20 cellular contexts compared by ENCODE assay signal in the genomic region with DNA sequence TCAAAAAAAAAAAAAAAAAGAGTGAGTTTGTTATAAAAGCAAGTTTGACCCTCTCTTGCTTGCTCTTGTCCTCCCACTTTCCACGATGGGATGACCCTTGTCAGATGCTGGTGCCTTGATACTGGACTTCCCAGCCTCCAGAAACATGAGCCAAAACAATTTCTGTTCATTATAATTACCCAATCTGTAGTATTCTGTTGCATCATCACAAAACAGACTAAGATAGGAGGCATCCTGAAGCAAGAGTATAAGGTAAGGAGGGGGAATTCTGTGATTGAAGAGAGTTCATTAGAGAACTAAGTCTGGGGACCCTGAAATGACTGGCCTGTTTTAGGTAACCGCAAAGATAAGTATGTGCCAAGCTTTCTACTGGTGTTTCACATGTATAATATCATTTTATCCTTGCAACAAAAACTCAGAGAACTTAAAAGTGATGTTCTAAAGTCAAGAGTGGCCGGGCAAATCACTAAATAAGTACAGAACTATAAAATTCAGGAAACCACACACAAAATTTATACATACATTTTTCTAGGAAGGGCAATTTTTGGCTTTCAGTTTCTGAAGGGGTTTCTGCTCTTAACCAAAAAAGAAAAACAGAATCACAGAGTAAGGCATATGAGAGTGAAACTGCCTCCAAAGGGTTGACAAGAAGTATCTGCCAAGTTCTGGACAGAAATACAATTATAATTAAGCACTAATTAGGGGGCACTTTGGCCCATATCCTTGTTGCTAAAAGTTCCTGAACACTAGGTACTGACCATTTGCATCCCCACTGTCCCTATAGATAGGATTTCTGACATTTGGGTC. TPM values are rescaled to one million over a fixed set of nuclear protein-coding genes. Genes with fewer than 3 reads are reported as not detected.
"Had no signal": no experiment of that assay in that cellular context is flagged by ENCODE, and none has a peak within 500 bp of the region (broad histone marks: within the 10 kb centered on the region; RNA-seq: fewer than 3 reads in every experiment).

No MANE protein-coding gene starts in this region.

- H3K9me3 ChIP-seq: esophagus squamous epithelium, left ventricle myocardium inferior, mucosa of descending colon, suprapubic skin had no signal

- ATAC-seq: foreskin keratinocyte; mucosa of descending colon; naive thymus-derived CD8-positive, alpha-beta T cell had no signal

- H3K4me3 Mint-ChIP-seq: activated B cell treated with CpG ODN at 0.5 μM for 24 hours; brain; memory B cell; naive thymus-derived CD8-positive, alpha-beta T cell had no signal

- H3K4me1 ChIP-seq: esophagus squamous epithelium, left ventricle myocardium inferior, suprapubic skin had no signal

- H3K27me3 ChIP-seq: esophagus squamous epithelium, foreskin keratinocyte, suprapubic skin had no signal

- H3K4me3 ChIP-seq: coronary artery, esophagus squamous epithelium, left ventricle myocardium inferior, mucosa of descending colon, suprapubic skin had no signal

- DNase-seq: activated B cell treated with CpG ODN at 0.5 μM for 24 hours; activated CD4-positive, alpha-beta T cell treated with anti-CD3 and anti-CD28 coated beads, Interleukin-2, amount 50 U/mL, for 48 hours; activated effector memory CD4-positive, alpha-beta T cell treated with anti-CD3 and anti-CD28 coated beads, Interleukin-2, amount 50 U/mL, for 16 hours; central memory CD4-positive, alpha-beta T cell; esophagus squamous epithelium; foreskin keratinocyte; glutamatergic neuron; hypothalamus; kidney; left ventricle myocardium inferior; mucosa of descending colon; naive thymus-derived CD8-positive, alpha-beta T cell; SIG-M5; stimulated activated CD4-positive, alpha-beta T cell treated with anti-CD3 and anti-CD28 coated beads, Interleukin-2, amount 100 ng/mL, for 48 hours; stimulated activated naive CD4-positive, alpha-beta T cell had no signal

- H3K9me3 Mint-ChIP-seq: activated B cell treated with CpG ODN at 0.5 μM for 24 hours; brain; memory B cell; naive thymus-derived CD8-positive, alpha-beta T cell had no signal

- H3K4me1 Mint-ChIP-seq: activated B cell treated with CpG ODN at 0.5 μM for 24 hours; brain; memory B cell; naive thymus-derived CD8-positive, alpha-beta T cell had no signal

- H3K27ac ChIP-seq: coronary artery, esophagus squamous epithelium, foreskin keratinocyte, left ventricle myocardium inferior, suprapubic skin had no signal

- H3K27ac Mint-ChIP-seq: activated B cell treated with CpG ODN at 0.5 μM for 24 hours, brain, memory B cell had no signal

- H3K27me3 Mint-ChIP-seq: activated B cell treated with CpG ODN at 0.5 μM for 24 hours; brain; memory B cell; naive thymus-derived CD8-positive, alpha-beta T cell had no signal

RNA-seq across cellular contexts. Expression of a gene that starts 14.0 kb away (rescaled TPM):
- total RNA-seq: activated B cell treated with CpG ODN at 0.5 μM for 24 hours; T-helper 1 cell treated with Interleukin-12 subunit alpha and Interleukin-12 subunit beta and Interleukin-4 antibody, amounts not matched to agents 30 ng/mL and 1 ng/mL, for 36 hours had no signal
